In genomic region chr10:114388275-114388674, GRCh38 we compare ENCODE assay signal across 12 cellular contexts. TPM values are rescaled to one million over a fixed set of nuclear protein-coding genes. Genes with fewer than 3 reads are reported as not detected.
DNase-seq lines count a peak whose midpoint lies in the region; ATAC-seq and TF ChIP-seq lines count a peak whose summit lies in the region.
"Had no signal": no experiment of that assay in that cellular context is flagged by ENCODE, and none has a peak within 500 bp of the region (broad histone marks: within the 10 kb centered on the region; RNA-seq: fewer than 3 reads in every experiment).

No MANE protein-coding gene starts in this region.

- BruUV-seq in Calu3 (replicated peaks; lab: Mats Ljungman, UMichigan), result no TSS peak

- H3K4me1 Mint-ChIP-seq in Calu3 (ENCODE audit: low read depth, unreplicated experiment) (peaks cover 35% of the 10 kb centered on the region), mesothelial cell of epicardium (peaks cover 5% of the 10 kb centered on the region)
- H3K4me1 Mint-ChIP-seq in activated T-helper 1 cell treated with anti-CD3 and anti-CD28 coated beads, Interleukin-12 subunit alpha, Interleukin-12 subunit beta, Interleukin-2, Interleukin-4 antibody, amounts not matched to agents 30 ng/mL and 10 ng/mL and 1 ng/mL, durations not matched to agents 14 hours and 24 hours and 36 hours (ENCODE audit: low read depth), result peaks cover 16% of the 10 kb centered on the region

- DNase-seq in Calu3 (no peak), NCI-H524 treated with DMSO at 0.1 percent for 48 hours (lab: John Stamatoyannopoulos, UW) (no peak), mesothelial cell of epicardium (ENCODE audit: low spot score in 2 of 2, unreplicated experiment in 2 of 2) (no peak), NCI-H1436 treated with DMSO at 0.1 percent for 48 hours (lab: John Stamatoyannopoulos, UW) (no peak), COLO829 (ENCODE audit: low spot score) (no peak)
- no peak for DNase-seq in activated T-helper 1 cell treated with anti-CD3 and anti-CD28 coated beads, Interleukin-12 subunit alpha, Interleukin-12 subunit beta, Interleukin-2, Interleukin-4 antibody, amounts not matched to agents 30 ng/mL and 10 ng/mL and 1 ng/mL, durations not matched to agents 14 hours and 24 hours and 36 hours (ENCODE audit: low spot score)
- DNase-seq: activated naive CD4-positive, alpha-beta T cell treated with anti-CD3 and anti-CD28 coated beads, Interleukin-2, amount 10 ng/mL, durations not matched to agents 7 days and 5 days; AML-193; effector memory CD4-positive, alpha-beta T cell; naive B cell had no signal

- H3K27ac Mint-ChIP-seq in Calu3 (ENCODE audit: unreplicated experiment), result peak overlapping the region; percentile 52
- peak overlapping the region; percentile 74 for H3K27ac Mint-ChIP-seq in activated T-helper 1 cell treated with anti-CD3 and anti-CD28 coated beads, Interleukin-12 subunit alpha, Interleukin-12 subunit beta, Interleukin-2, Interleukin-4 antibody, amounts not matched to agents 30 ng/mL and 10 ng/mL and 1 ng/mL, durations not matched to agents 14 hours and 24 hours and 36 hours
- H3K27ac Mint-ChIP-seq in mesothelial cell of epicardium, result no peak overlapping the region
- H3K27ac Mint-ChIP-seq: activated naive CD4-positive, alpha-beta T cell treated with anti-CD3 and anti-CD28 coated beads, Interleukin-2, amount 10 ng/mL, durations not matched to agents 7 days and 5 days; naive B cell had no signal

- H3K27me3 Mint-ChIP-seq in Calu3 (ENCODE audit: unreplicated experiment) (peaks cover 11% of the 10 kb centered on the region), mesothelial cell of epicardium (ENCODE audit: low read depth) (no peaks in the 10 kb centered on the region)
- peaks cover 8% of the 10 kb centered on the region for H3K27me3 Mint-ChIP-seq in activated T-helper 1 cell treated with anti-CD3 and anti-CD28 coated beads, Interleukin-12 subunit alpha, Interleukin-12 subunit beta, Interleukin-2, Interleukin-4 antibody, amounts not matched to agents 30 ng/mL and 10 ng/mL and 1 ng/mL, durations not matched to agents 14 hours and 24 hours and 36 hours (ENCODE audit: insufficient read depth)

- H3K36me3 Mint-ChIP-seq in Calu3 (ENCODE audit: insufficient read depth, unreplicated experiment) (no peaks in the 10 kb centered on the region), mesothelial cell of epicardium (no peaks in the 10 kb centered on the region)
- peaks cover 4% of the 10 kb centered on the region for H3K36me3 Mint-ChIP-seq in activated T-helper 1 cell treated with anti-CD3 and anti-CD28 coated beads, Interleukin-12 subunit alpha, Interleukin-12 subunit beta, Interleukin-2, Interleukin-4 antibody, amounts not matched to agents 30 ng/mL and 10 ng/mL and 1 ng/mL, durations not matched to agents 14 hours and 24 hours and 36 hours (ENCODE audit: low read depth)
- H3K36me3 Mint-ChIP-seq: activated naive CD4-positive, alpha-beta T cell treated with anti-CD3 and anti-CD28 coated beads, Interleukin-2, amount 10 ng/mL, durations not matched to agents 7 days and 5 days; naive B cell had no signal

- CTCF ChIA-PET in Calu3 (lab: Charles Lee), result no interaction called here

- TF ChIP-seq CTCF in Calu3 (IDR thresholded peaks at IDR 0.05; ENCODE audit: unreplicated experiment) (no peak), mesothelial cell of epicardium (IDR thresholded peaks at IDR 0.05; ENCODE audit: unreplicated experiment) (no peak)

- peak; percentile 54 for ATAC-seq in GM19043 (IDR thresholded peaks at IDR 0.05; ENCODE audit: low read depth, unreplicated experiment)
- ATAC-seq in HG03135 (IDR thresholded peaks at IDR 0.05; ENCODE audit: unreplicated experiment), result peak; percentile 52

- H3K9me3 Mint-ChIP-seq in Calu3 (ENCODE audit: low read depth, unreplicated experiment), result no peaks in the 10 kb centered on the region
- peaks cover 15% of the 10 kb centered on the region for H3K9me3 Mint-ChIP-seq in activated T-helper 1 cell treated with anti-CD3 and anti-CD28 coated beads, Interleukin-12 subunit alpha, Interleukin-12 subunit beta, Interleukin-2, Interleukin-4 antibody, amounts not matched to agents 30 ng/mL and 10 ng/mL and 1 ng/mL, durations not matched to agents 14 hours and 24 hours and 36 hours
- no peaks in the 10 kb centered on the region for H3K9me3 Mint-ChIP-seq in mesothelial cell of epicardium
- H3K9me3 Mint-ChIP-seq: activated naive CD4-positive, alpha-beta T cell treated with anti-CD3 and anti-CD28 coated beads, Interleukin-2, amount 10 ng/mL, durations not matched to agents 7 days and 5 days had no signal

- H3K4me3 Mint-ChIP-seq in Calu3 (ENCODE audit: low read depth, unreplicated experiment) (no peak overlapping the region), mesothelial cell of epicardium (no peak overlapping the region)
- no peak overlapping the region for H3K4me3 Mint-ChIP-seq in activated T-helper 1 cell treated with anti-CD3 and anti-CD28 coated beads, Interleukin-12 subunit alpha, Interleukin-12 subunit beta, Interleukin-2, Interleukin-4 antibody, amounts not matched to agents 30 ng/mL and 10 ng/mL and 1 ng/mL, durations not matched to agents 14 hours and 24 hours and 36 hours
- H3K4me3 Mint-ChIP-seq: activated naive CD4-positive, alpha-beta T cell treated with anti-CD3 and anti-CD28 coated beads, Interleukin-2, amount 10 ng/mL, durations not matched to agents 7 days and 5 days; naive B cell had no signal

- intact Hi-C loops in Calu3 (cut with micrococcal nuclease; ENCODE audit: unreplicated experiment), result no loop called here
- intact Hi-C loops in activated T-helper 1 cell treated with anti-CD3 and anti-CD28 coated beads, Interleukin-12 subunit alpha, Interleukin-12 subunit beta, Interleukin-2, Interleukin-4 antibody, amounts not matched to agents 30 ng/mL and 10 ng/mL and 1 ng/mL, durations not matched to agents 14 hours and 24 hours and 36 hours (cut with micrococcal nuclease), result no loop called here

RNA-seq across cellular contexts. Expression of gene AFAP1L2, which starts 16.0 kb away (rescaled TPM):
- total RNA-seq in Calu3 (2022), result 0.76 and 1.1 TPM in 2 replicates
- 3.7 and 4.1 TPM in 2 replicates for total RNA-seq in activated T-helper 1 cell treated with anti-CD3 and anti-CD28 coated beads, Interleukin-12 subunit alpha, Interleukin-12 subunit beta, Interleukin-2, Interleukin-4 antibody, amounts not matched to agents 30 ng/mL and 10 ng/mL and 1 ng/mL, durations not matched to agents 14 hours and 24 hours and 36 hours
- total RNA-seq in mesothelial cell of epicardium, result 4.0 to 5.7 TPM (median 5.7 TPM) in 3 replicates
